8 cellular contexts compared by ENCODE assay signal in genomic region chr15:25863067-25863967, GRCh38. TPM values are rescaled to one million over a fixed set of nuclear protein-coding genes. Genes with fewer than 3 reads are reported as not detected.
DNase-seq lines count a peak whose midpoint lies in the region; ATAC-seq and TF ChIP-seq lines count a peak whose summit lies in the region.

ATP10A (minus strand) TSS chr15:25863327; CDS start chr15:25863096, 231 bp downstream.

- no peaks in the 10 kb centered on the region for H3K9me2 ChIP-seq in OCI-LY7 (ENCODE audit: insufficient read depth, low read length)

- in situ Hi-C loops in G401 (cut with HindIII; ENCODE audit: low sequenced_read_pairs): no loop called here

- CTCF ChIA-PET in OCI-LY7 (lab: Charles Lee; ENCODE audit: unreplicated experiment): no interaction called here

- no TSS peak for BruUV-seq in OCI-LY7 (replicated peaks; lab: Mats Ljungman, UMichigan)

- H3K9me3 ChIP-seq in duodenal mucosa (ENCODE audit: control insufficient read depth in 1 of 2, low read length in 2 of 2) (peaks cover 7 to 10% of the 10 kb centered on the region in 2 donors), stomach (no peaks in the 10 kb centered on the region), body of pancreas (no peaks in the 10 kb centered on the region), OCI-LY7 (ENCODE audit: low read length) (no peaks in the 10 kb centered on the region)

- H3K4me3 ChIP-seq in WI38 (ENCODE audit: low read depth, low read length) (peak within 1 kb of the TSS; percentile 76), duodenal mucosa (ENCODE audit: low read depth in 1 of 2, low read length in 2 of 2) (peak within 1 kb of the TSS; percentile 51 to 65), stomach (peak within 1 kb of the TSS; percentile 62 to 65 (median 64)), body of pancreas (peak within 1 kb of the TSS in 1 of 2 donors; percentile 9), OCI-LY7 (ENCODE audit: low read depth, low read length, poor library complexity, severe bottlenecking) (no peak within 1 kb of the TSS)

- H3K4me1 ChIP-seq in duodenal mucosa (ENCODE audit: control insufficient read depth in 1 of 2, insufficient read depth in 2 of 2, low read length in 2 of 2): no peaks in the 10 kb centered on the region
- H3K4me1 ChIP-seq in stomach: peaks cover 10 to 51% (median 34%) of the 10 kb centered on the region in 4 donors
- H3K4me1 ChIP-seq in body of pancreas: peaks cover 16% of the 10 kb centered on the region
- peaks cover 11% of the 10 kb centered on the region for H3K4me1 ChIP-seq in OCI-LY7 (ENCODE audit: insufficient read depth, low read length, poor library complexity, severe bottlenecking)

- H3K27ac ChIP-seq in duodenal mucosa (ENCODE audit: low read depth, low read length): peak within 1 kb of the TSS; percentile 7
- H3K27ac ChIP-seq in stomach: peak within 1 kb of the TSS; percentile 60 to 91 (median 74)
- no peak within 1 kb of the TSS for H3K27ac ChIP-seq in body of pancreas
- H3K27ac ChIP-seq in OCI-LY7 (ENCODE audit: low read depth, low read length, poor library complexity, severe bottlenecking): no peak within 1 kb of the TSS

- no peak for TF ChIP-seq EP300 in stomach (IDR thresholded peaks at IDR 0.05)

- DNase-seq in G401 (ENCODE audit: low spot score): no peak
- DNase-seq in mesenteric fat pad (ENCODE audit: low spot score): no peak
- no peak for DNase-seq in stomach
- no peak for DNase-seq in body of pancreas
- no peak for DNase-seq in OCI-LY7 (ENCODE audit: low spot score)
- no peak for DNase-seq in NCI-H526 treated with DMSO at 0.1 percent for 48 hours (lab: John Stamatoyannopoulos, UW)

- POLR2A ChIA-PET in OCI-LY7 (lab: Charles Lee): no interaction called here

- no peaks in the 10 kb centered on the region for H3K27me3 ChIP-seq in duodenal mucosa (ENCODE audit: control insufficient read depth in 1 of 2, insufficient read depth in 2 of 2, low read length in 2 of 2)
- peaks cover 0 to 10% (median 9%) of the 10 kb centered on the region in 3 donors for H3K27me3 ChIP-seq in stomach
- H3K27me3 ChIP-seq in body of pancreas: no peaks in the 10 kb centered on the region

- TF ChIP-seq POLR2A in stomach (IDR thresholded peaks at IDR 0.05) (no peak), body of pancreas (IDR thresholded peaks at IDR 0.05) (no peak)

- intact Hi-C loops in stomach (cut with DNase I; ENCODE audit: low total_unique reads): no loop called here
- intact Hi-C loops in body of pancreas (cut with DNase I): no loop called here
- intact Hi-C loops in OCI-LY7 (cut with micrococcal nuclease; ENCODE audit: unreplicated experiment): no loop called here

- no peak for ATAC-seq in body of pancreas

- no peak for TF ChIP-seq CTCF in WI38 (IDR thresholded peaks at IDR 0.05; ENCODE audit: low read depth, low read length)
- TF ChIP-seq CTCF in stomach (IDR thresholded peaks at IDR 0.05): no peak
- no peak for TF ChIP-seq CTCF in body of pancreas (IDR thresholded peaks at IDR 0.05)
- TF ChIP-seq CTCF in OCI-LY7 (conservative IDR thresholded peaks at IDR 0.05; ENCODE audit: low read length): no peak

- no peaks in the 10 kb centered on the region for H3K79me2 ChIP-seq in OCI-LY7 (ENCODE audit: insufficient read depth, low read depth, low read length)

- no peaks in the 10 kb centered on the region for H3K36me3 ChIP-seq in duodenal mucosa (ENCODE audit: control insufficient read depth in 1 of 2, insufficient read depth in 2 of 2, low read length in 2 of 2)
- no peaks in the 10 kb centered on the region for H3K36me3 ChIP-seq in stomach
- H3K36me3 ChIP-seq in body of pancreas (replicated peaks in 1 of 2; ENCODE audit: insufficient read depth in 1 of 2, low read depth in 2 of 2): no peaks in the 10 kb centered on the region
- no peaks in the 10 kb centered on the region for H3K36me3 ChIP-seq in OCI-LY7 (ENCODE audit: insufficient read depth, low read length)

- peak within 1 kb of the TSS; percentile 31 to 39 for H3K9ac ChIP-seq in duodenal mucosa (ENCODE audit: low read depth in 1 of 2, low read length in 2 of 2)

- 3 to 8% (median 5%) methylated on average over 30 to 93 of the region's 93 CpGs for WGBS in stomach, 5 donors
- WGBS in body of pancreas, 2 donors: 1 to 2% methylated on average over 26 to 80 of the region's 93 CpGs

- H2AFZ ChIP-seq in OCI-LY7 (ENCODE audit: low read length): no peak within 1 kb of the TSS

- no peaks in the 10 kb centered on the region for H4K20me1 ChIP-seq in OCI-LY7 (ENCODE audit: insufficient read depth, low read length)

- H3K4me2 ChIP-seq in OCI-LY7 (ENCODE audit: low read length): no peak within 1 kb of the TSS

RNA-seq across cellular contexts. Expression of gene ATP10A, which starts in this region (rescaled TPM):
- 9.2 and 14.1 TPM in 2 replicates for total RNA-seq in G401 (2014; rRNA removed; shearing (Covaris generic))
- total RNA-seq in mesenteric fat pad: 27.2 TPM
- total RNA-seq in stomach: 10 to 100 TPM in 2 of 5 donors, 1 to 10 TPM in 3; 1.8 to 15.2 (median 5.8) TPM
- 1 to 10 TPM; 1.5 to 2.3 (median 2.0) TPM for polyA plus RNA-seq in stomach
- total RNA-seq in body of pancreas: 1 to 10 TPM; 1.3 to 2.0 TPM
- 0.08 TPM in 1 of 2 replicates, not detected in the other for total RNA-seq in OCI-LY7 (2014; rRNA removed; shearing (Covaris generic))
- 0.06 TPM in 1 of 2 replicates, not detected in the other for total RNA-seq in OCI-LY7 (2022)

Comparison
In these comparisons a context has a peak if more than half of its experiments do, and no peak if none do; other contexts are left out.
1. H3K27ac ChIP-seq: peak in duodenal mucosa (single experiment) and stomach (5 of 5); none in body of pancreas (0 of 4) and OCI-LY7 (single experiment).